24 cellular contexts compared by ENCODE assay signal in genomic region chr16:3118846-3119245, GRCh38. TPM values are rescaled to one million over a fixed set of nuclear protein-coding genes. Genes with fewer than 3 reads are reported as not detected.
"Had no signal": no experiment of that assay in that cellular context is flagged by ENCODE, and none has a peak within 500 bp of the region (broad histone marks: within the 10 kb centered on the region; RNA-seq: fewer than 3 reads in every experiment).

No MANE protein-coding gene starts in this region.

- FAIRE-seq: RCC 7860 had no signal

- H3K27me3 ChIP-seq: MG63 had no signal

- H3K9me3 ChIP-seq: MG63 had no signal

- ATAC-seq: SK-N-SH treated with all-trans-retinoic acid at 6 μM for 48 hours had no signal

- H3K4me3 ChIP-seq: MG63 had no signal

- DNase-seq: KBM-7, MG63, NCI-H1092, NCI-H1105 treated with DMSO at 0.1 percent for 48 hours, NCI-H1417 treated with DMSO at 0.1 percent for 48 hours, NCI-H146, NCI-H1694 treated with DMSO at 0.1 percent for 48 hours, NCI-H2029, NCI-H2081 treated with DMSO at 0.1 percent for 48 hours, NCI-H2171, NCI-H226, NCI-H446, NCI-H510A, NCI-H524 treated with DMSO at 0.1 percent for 48 hours, NCI-H69, NCI-H774, RPMI8226, SHP77 had no signal

RNA-seq across cellular contexts. Expression of gene ZNF205, which starts 6.5 kb away (rescaled TPM):
- polyA plus RNA-seq: IgD-negative memory B cell had no signal

RNA-seq across cellular contexts. Expression of gene ZSCAN10, which starts 19.8 kb away (rescaled TPM):
- total RNA-seq: HT1080, LHCN-M2 had no signal
- polyA plus RNA-seq: IgD-negative memory B cell had no signal

RNA-seq across cellular contexts. Expression of gene IL32, which starts 53.4 kb away (rescaled TPM):
- total RNA-seq: SK-MEL-5 had no signal
